ENCODE assay signal across 9 cellular contexts in the genomic region with DNA sequence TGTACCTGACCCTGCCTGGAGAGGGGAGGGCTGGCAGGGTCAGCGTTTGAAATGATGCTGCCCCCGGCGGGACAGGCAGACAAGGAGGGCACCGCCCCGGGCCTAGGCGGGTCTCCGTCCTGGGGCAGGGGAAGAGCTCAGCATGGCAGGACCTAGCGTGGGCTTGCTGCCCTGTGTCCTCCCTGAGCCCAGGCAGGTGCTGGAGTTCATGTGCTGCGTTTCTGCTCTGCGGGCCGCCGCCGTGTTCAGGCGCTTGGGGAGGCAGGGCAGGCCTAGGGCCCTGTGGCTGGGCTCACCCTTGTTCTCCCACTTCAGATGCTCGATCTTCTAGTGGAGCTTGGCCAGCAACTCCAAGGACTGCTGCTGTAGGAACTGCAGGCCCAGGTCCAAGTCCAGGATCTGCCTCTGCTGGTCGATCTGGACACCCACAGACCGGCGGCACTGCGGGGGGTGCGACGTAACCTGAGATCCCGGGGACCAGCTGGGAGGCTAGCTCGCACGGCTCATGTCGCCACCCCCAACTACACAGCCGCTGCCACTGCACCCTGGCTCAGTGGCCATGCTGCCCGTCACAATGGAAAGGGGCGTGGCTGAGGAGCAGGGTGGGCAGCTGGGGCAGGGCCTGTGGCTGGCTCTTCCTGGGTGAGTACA.
A peak's percentile ranks its signal among the peaks of the same experiment; 100 is the strongest.
DNase-seq lines count a peak whose midpoint lies in the region; ATAC-seq and TF ChIP-seq lines count a peak whose summit lies in the region.
"Had no signal": no experiment of that assay in that cellular context is flagged by ENCODE, and none has a peak within 500 bp of the region (broad histone marks: within the 10 kb centered on the region; RNA-seq: fewer than 3 reads in every experiment).

No MANE protein-coding gene starts in this region.

- H3K36me3 ChIP-seq in SJSA1 (peaks cover 14% of the 10 kb centered on the region), upper lobe of right lung (peaks cover 9% of the 10 kb centered on the region)

- H3K4me3 ChIP-seq in SJSA1 (no peak overlapping the region), upper lobe of right lung (no peak overlapping the region)

- no peak for TF ChIP-seq CTCF in upper lobe of right lung (IDR thresholded peaks at IDR 0.05)

- intact Hi-C loops in upper lobe of right lung (cut with DNase I), result no loop called here

- peaks cover 14% of the 10 kb centered on the region for H3K4me1 ChIP-seq in SJSA1 (replicated peaks)
- no peaks in the 10 kb centered on the region for H3K4me1 ChIP-seq in upper lobe of right lung

- ATAC-seq in upper lobe of right lung, result peak; percentile 25

- DNase-seq in NCI-H82 (lab: John Stamatoyannopoulos, UW) (peak; percentile 54), NCI-H82 treated with DMSO at 0.1 percent for 48 hours (lab: John Stamatoyannopoulos, UW; ENCODE audit: unreplicated experiment) (no peak), SJSA1 (ENCODE audit: low read depth in 1 of 2, low spot score in 2 of 2) (peak; percentile 37 to 68), iPS-NIHi7 (ENCODE audit: extremely low spot score) (peak; percentile 60), upper lobe of right lung (peak; percentile 64), caudate nucleus (lab: John Stamatoyannopoulos, UW) (no peak), NCI-H774 (lab: John Stamatoyannopoulos, UW) (no peak), pons (ENCODE audit: low spot score) (no peak)
- DNase-seq: NCI-H1417 treated with DMSO at 0.1 percent for 48 hours had no signal

- H3K9me3 ChIP-seq in SJSA1 (replicated peaks), result no peaks in the 10 kb centered on the region
- H3K9me3 ChIP-seq in upper lobe of right lung, result no peaks in the 10 kb centered on the region

- H3K27me3 ChIP-seq in SJSA1 (replicated peaks) (no peaks in the 10 kb centered on the region), upper lobe of right lung (no peaks in the 10 kb centered on the region)

- H3K27ac ChIP-seq in SJSA1, result no peak overlapping the region
- no peak overlapping the region for H3K27ac ChIP-seq in upper lobe of right lung
- H3K27ac ChIP-seq in caudate nucleus (ENCODE audit: low read depth, low read length), result no peak overlapping the region

Comparison
In these comparisons a context has a peak if more than half of its experiments do, and no peak if none do; other contexts are left out.
1. DNase-seq: peak in NCI-H82 (single experiment), SJSA1 (2 of 2), iPS-NIHi7 (single experiment) and upper lobe of right lung (single experiment); none in NCI-H82 treated with DMSO at 0.1 percent for 48 hours (single experiment), caudate nucleus (0 of 61), NCI-H774 (single experiment) and pons (single experiment).